18 cellular contexts compared by ENCODE assay signal in genomic region chr17:16437083-16437482, GRCh38. TPM values are rescaled to one million over a fixed set of nuclear protein-coding genes. Genes with fewer than 3 reads are reported as not detected.
DNase-seq lines count a peak whose midpoint lies in the region; ATAC-seq, FAIRE-seq and TF ChIP-seq lines count a peak whose summit lies in the region.
"Had no signal": no experiment of that assay in that cellular context is flagged by ENCODE, and none has a peak within 500 bp of the region (broad histone marks: within the 10 kb centered on the region; RNA-seq: fewer than 3 reads in every experiment).

No MANE protein-coding gene starts in this region.

- intact Hi-C loops in HepG2 (cut with micrococcal nuclease; ENCODE audit: unreplicated experiment), result no loop called here
- intact Hi-C loops in right lobe of liver (cut with DNase I), result no loop called here
- intact Hi-C loops in left ventricle myocardium superior (cut with micrococcal nuclease), result no loop called here

- H3K4me1 ChIP-seq in HepG2 (ENCODE audit: insufficient read depth, low read length), result peaks cover 61% of the 10 kb centered on the region
- peaks cover 0 to 26% (median 9%) of the 10 kb centered on the region in 4 donors for H3K4me1 ChIP-seq in right lobe of liver
- peaks cover 6% of the 10 kb centered on the region for H3K4me1 ChIP-seq in endodermal cell (ENCODE audit: control insufficient read depth, insufficient read depth, low read length)

- peaks cover 9 to 26% of the 10 kb centered on the region in 2 experiments; a peak in 4 of 5 replicates for H3K36me3 ChIP-seq in HepG2 (replicated peaks in 1 of 2; ENCODE audit: control insufficient read depth in 1 of 2, insufficient read depth in 2 of 2, low read length in 2 of 2)
- H3K36me3 ChIP-seq in right lobe of liver, result peaks cover 0 to 19% (median 7%) of the 10 kb centered on the region in 4 donors
- H3K36me3 ChIP-seq in endodermal cell (ENCODE audit: control insufficient read depth, insufficient read depth, low read length), result peaks cover 30% of the 10 kb centered on the region

- no peak for TF ChIP-seq RAD21 in HepG2 (CRISPR knock-in tag; IDR thresholded peaks at IDR 0.05)

- no peaks in the 10 kb centered on the region; a peak in 1 of 5 replicates for H3K27me3 ChIP-seq in HepG2 (ENCODE audit: control insufficient read depth in 1 of 2, insufficient read depth in 2 of 2, low read length in 2 of 2)
- no peaks in the 10 kb centered on the region for H3K27me3 ChIP-seq in right lobe of liver
- no peaks in the 10 kb centered on the region for H3K27me3 ChIP-seq in endodermal cell (ENCODE audit: control insufficient read depth, insufficient read depth, low read length, poor library complexity, severe bottlenecking)
- H3K27me3 ChIP-seq: esophagus squamous epithelium had no signal

- no peak overlapping the region for H2AFZ ChIP-seq in HepG2 (ENCODE audit: low read length)

- 20% methylated on average over 2 of the region's 2 CpGs for WGBS in HepG2 (ENCODE audit: low lambda C conversion rate)
- 33% methylated on average over 1 of the region's 2 CpGs for WGBS in right lobe of liver (ENCODE audit: insufficient coverage, low coverage, low lambda C conversion rate, missing lambda C conversion rate)
- 60 to 87% methylated on average over 1 to 2 of the region's 2 CpGs for WGBS in endodermal cell (ENCODE audit: insufficient coverage in 1 of 2, insufficient read length in 1 of 2), 2 experiments

- H3K4me1 Mint-ChIP-seq in WTC11 (peaks cover 54% of the 10 kb centered on the region), endodermal cell (peaks cover 45% of the 10 kb centered on the region), type B pancreatic cell (ENCODE audit: unreplicated experiment) (peaks cover 28% of the 10 kb centered on the region)

- H3K9ac ChIP-seq in HepG2 (ENCODE audit: insufficient read depth, low read depth, low read length) (peak overlapping the region; percentile 52), endodermal cell (ENCODE audit: extremely low read depth, low read length, poor library complexity, severe bottlenecking) (no peak overlapping the region)

- DNase-seq in HepG2 (ENCODE audit: low spot score) (no peak), right lobe of liver (no peak), WTC11 (ENCODE audit: low spot score) (no peak), endodermal cell (peak; percentile 66), type B pancreatic cell (ENCODE audit: extremely low spot score, unreplicated experiment) (no peak), coronary artery (ENCODE audit: low spot score) (no peak), left ventricle myocardium superior (no peak)
- DNase-seq: esophagus squamous epithelium, NCI-H187, NCI-H446, retina, SHP77, T-helper 2 cell had no signal

- POLR2A ChIA-PET in HepG2 (lab: Yijun Ruan, JAX) (interaction anchor here (0.8 to 2.8 kb wide), 8 partner anchors 8 to 151 kb away, joined by 3 to 25 read pairs (median 6); partner anchors contain the start of gene UBB), WTC11 (lab: Charles Lee) (no interaction called here)

- H3K27ac ChIP-seq in HepG2 (ENCODE audit: extremely low read length, insufficient read depth, low read length) (peak overlapping the region; percentile 42), right lobe of liver (no peak overlapping the region), endodermal cell (ENCODE audit: low read depth, low read length) (no peak overlapping the region), coronary artery (no peak overlapping the region)
- H3K27ac ChIP-seq: esophagus squamous epithelium had no signal

- BruUV-seq in HepG2 (replicated peaks; lab: Mats Ljungman, UMichigan), result no TSS peak

- CTCF ChIA-PET in HepG2 (lab: Yijun Ruan, JAX; ENCODE audit: low intra/inter-chr PET ratio, low total read pairs), result no interaction called here
- CTCF ChIA-PET in WTC11 (lab: Charles Lee), result interaction anchor here (0.6 to 4.1 kb wide), 4 partner anchors 9 to 84 kb away, joined by 3 to 49 read pairs (median 4); no protein-coding TSS in a partner anchor

- H3K27me3 Mint-ChIP-seq in WTC11 (ENCODE audit: low read depth) (no peaks in the 10 kb centered on the region; the same call in 1 of the 2 replicates), endodermal cell (ENCODE audit: insufficient read depth) (no peaks in the 10 kb centered on the region), type B pancreatic cell (no peaks in the 10 kb centered on the region)

- TF ChIP-seq POLR2A in HepG2 (IDR thresholded peaks at IDR 0.05; ENCODE audit: insufficient read depth in 1 of 2, low read depth in 2 of 2, low read length in 2 of 2), result no peak
- no peak for TF ChIP-seq POLR2A in right lobe of liver (IDR thresholded peaks at IDR 0.05)

- H3K4me2 ChIP-seq in HepG2 (ENCODE audit: low read depth, low read length), result peak overlapping the region; percentile 78

- H3K4me3 Mint-ChIP-seq in WTC11 (no peak overlapping the region), endodermal cell (peak overlapping the region; percentile 13), type B pancreatic cell (peak overlapping the region; percentile 51)

- in situ Hi-C loops in HepG2 (cut with HindIII; ENCODE audit: extremely low pct_ligation_motif_present, low pct_unique_long_range_greater_than_20kb), result no loop called here

- H3K4me3 ChIP-seq in HepG2 (replicated peaks in 1 of 3; ENCODE audit: insufficient read depth in 1 of 3, low read depth in 2 of 3, low read length in 3 of 3) (peak overlapping the region in 1 of 3 experiments; percentile 59; a peak in 3 of 6 replicates), right lobe of liver (no peak overlapping the region), endodermal cell (ENCODE audit: low read length) (no peak overlapping the region), coronary artery (no peak overlapping the region)
- H3K4me3 ChIP-seq: esophagus squamous epithelium, lung had no signal

- H4K20me1 ChIP-seq in HepG2 (ENCODE audit: insufficient read depth, low read length), result peaks cover 26% of the 10 kb centered on the region

- no peak for TF ChIP-seq EP300 in HepG2 (IDR thresholded peaks at IDR 0.05; ENCODE audit: low read depth in 2 of 2, low read length in 2 of 2)
- no peak for TF ChIP-seq EP300 in HepG2 (CRISPR knock-in tag; IDR thresholded peaks at IDR 0.05; ENCODE audit: borderline replicate concordance)

- H3K36me3 Mint-ChIP-seq in WTC11 (peaks cover 32% of the 10 kb centered on the region), endodermal cell (ENCODE audit: low read depth) (peaks cover 30% of the 10 kb centered on the region), type B pancreatic cell (peaks cover 26% of the 10 kb centered on the region)

- H3K27ac Mint-ChIP-seq in WTC11, result 0 out of 2 replicates have a peak overlapping the region, but pooled peaks have one; percentile 45
- peak overlapping the region; percentile 93 for H3K27ac Mint-ChIP-seq in endodermal cell
- H3K27ac Mint-ChIP-seq in type B pancreatic cell, result peak overlapping the region; percentile 74

- H3K79me2 ChIP-seq in HepG2 (ENCODE audit: insufficient read depth, low read length), result peaks cover 33% of the 10 kb centered on the region

- H3K9me3 Mint-ChIP-seq in WTC11, result no peaks in the 10 kb centered on the region
- H3K9me3 Mint-ChIP-seq in endodermal cell, result no peaks in the 10 kb centered on the region
- H3K9me3 Mint-ChIP-seq in type B pancreatic cell, result no peaks in the 10 kb centered on the region

- no peak for ATAC-seq in HepG2
- no peak for ATAC-seq in right lobe of liver
- ATAC-seq in WTC11, result no peak
- no peak for ATAC-seq in left ventricle myocardium superior
- ATAC-seq in HG02970 (IDR thresholded peaks at IDR 0.05; ENCODE audit: low FRiP score, unreplicated experiment), result no peak
- ATAC-seq: activated CD4-positive, CD25-positive, alpha-beta regulatory T cell treated with anti-CD3 and anti-CD28 coated beads, Interleukin-2, amount 50 U/mL, for 24 hours had no signal

- H3K9me3 ChIP-seq in HepG2 (ENCODE audit: low read length) (no peaks in the 10 kb centered on the region), right lobe of liver (no peaks in the 10 kb centered on the region), endodermal cell (ENCODE audit: control insufficient read depth, low read length) (no peaks in the 10 kb centered on the region)
- H3K9me3 ChIP-seq: esophagus squamous epithelium had no signal

- TF ChIP-seq CTCF in HepG2 (CRISPR knock-in tag; IDR thresholded peaks at IDR 0.05), result no peak
- TF ChIP-seq CTCF in right lobe of liver (IDR thresholded peaks at IDR 0.05), result no peak
- TF ChIP-seq CTCF in WTC11 (IDR thresholded peaks at IDR 0.05), result no peak
- TF ChIP-seq CTCF in endodermal cell (conservative IDR thresholded peaks at IDR 0.05), result peak; percentile 24
- no peak for TF ChIP-seq CTCF in type B pancreatic cell (conservative IDR thresholded peaks at IDR 0.05)
- no peak for TF ChIP-seq CTCF in coronary artery (IDR thresholded peaks at IDR 0.05)

- peak; percentile 30 for FAIRE-seq in HepG2 (lab: Jason Lieb, UNC)

RNA-seq across cellular contexts. Expression of gene TRPV2, which starts 21.7 kb away (rescaled TPM):
- total RNA-seq in HepG2 (2016; rRNA removed; fragmentation: Illumina TruSeq; extraction: Trizol) (7.3 and 13.6 TPM in 2 replicates), right lobe of liver (1 to 10 TPM; 3.3 to 8.2 (median 4.8) TPM), WTC11 (2021) (3.5 to 4.9 TPM (median 4.3 TPM) in 3 replicates), endodermal cell (1 to 10 TPM in 1 of 2 donors, under 1 TPM in 1; 0.51 to 1.1 TPM), type B pancreatic cell (ENCODE audit: low replicate concordance) (0.52 and 1.7 TPM in 2 replicates), left ventricle myocardium superior (8.1 TPM)
- total RNA-seq in HepG2 (2016; cell fraction: cytosol; rRNA removed; fragmentation: Illumina TruSeq; extraction: Trizol; ENCODE audit: low read depth), result 3.5 and 3.8 TPM in 2 replicates
- total RNA-seq in HepG2 (2016; cell fraction: insoluble cytoplasmic fraction; rRNA removed; fragmentation: Illumina TruSeq; extraction: Trizol), result 6.3 and 14.4 TPM in 2 replicates
- total RNA-seq in HepG2 (2016; cell fraction: membrane; rRNA removed; fragmentation: Illumina TruSeq; extraction: Trizol), result 3.2 and 4.6 TPM in 2 replicates
- total RNA-seq in HepG2 (2016; cell fraction: nucleus; rRNA removed; fragmentation: Illumina TruSeq; extraction: Trizol), result 9.6 and 14.3 TPM in 2 replicates
- polyA plus RNA-seq in HepG2 (2011; rRNA removed), result 21.3 and 37.6 TPM in 2 replicates
- 20.1 and 21.2 TPM in 2 replicates for polyA plus RNA-seq in HepG2 (2011; cell fraction: cytosol; rRNA removed)
- polyA plus RNA-seq in HepG2 (2011; cell fraction: nucleus; rRNA removed), result 40.8 and 61.1 TPM in 2 replicates
- polyA plus RNA-seq in HepG2 (2012), result 26.6 and 37.4 TPM in 2 replicates
- polyA plus RNA-seq in HepG2 (2016; cell fraction: cytosol; fragmentation: Illumina TruSeq; extraction: Trizol; ENCODE audit: low read depth), result 2.0 and 2.3 TPM in 2 replicates
- polyA plus RNA-seq in HepG2 (2016; cell fraction: insoluble cytoplasmic fraction; fragmentation: Illumina TruSeq; extraction: Trizol; ENCODE audit: low read depth), result 3.6 and 5.9 TPM in 2 replicates
- polyA plus RNA-seq in HepG2 (2016; cell fraction: membrane; fragmentation: Illumina TruSeq; extraction: Trizol; ENCODE audit: low read depth), result 2.2 and 2.8 TPM in 2 replicates
- polyA plus RNA-seq in HepG2 (2016; cell fraction: nucleus; fragmentation: Illumina TruSeq; extraction: Trizol; ENCODE audit: insufficient read depth, low read depth), result 14.9 and 19.2 TPM in 2 replicates
- polyA minus RNA-seq in HepG2 (2011; rRNA and poly(A)+ RNA removed; ENCODE audit: low replicate concordance), result 1.4 and 45.5 TPM in 2 replicates
- 24.7 and 31.6 TPM in 2 replicates for polyA minus RNA-seq in HepG2 (2011; cell fraction: cytosol; rRNA and poly(A)+ RNA removed)
- polyA minus RNA-seq in HepG2 (2011; cell fraction: nucleus; rRNA and poly(A)+ RNA removed), result 11.8 and 18.9 TPM in 2 replicates
- polyA plus RNA-seq in endodermal cell (2013, experiment 1 of 2), result 1.4 TPM
- 2.1 TPM for polyA plus RNA-seq in endodermal cell (2013, experiment 2 of 2)
- total RNA-seq: MCF 10A had no signal
- polyA plus RNA-seq: neural cell had no signal

RNA-seq across cellular contexts. Expression of gene LRRC75A, which starts 54.9 kb away (rescaled TPM):
- total RNA-seq in HepG2 (2016; rRNA removed; fragmentation: Illumina TruSeq; extraction: Trizol) (0.06 TPM in 1 of 2 replicates, not detected in the other), right lobe of liver (under 1 TPM; 0.12 to 0.62 (median 0.22) TPM), WTC11 (2021) (13.7 to 22.9 TPM (median 14.7 TPM) in 3 replicates), endodermal cell (1 to 10 TPM; 3.2 to 5.0 TPM), type B pancreatic cell (ENCODE audit: low replicate concordance) (2.9 and 4.5 TPM in 2 replicates), left ventricle myocardium superior (0.47 TPM)
- not detected in 2 replicates for total RNA-seq in HepG2 (2016; cell fraction: cytosol; rRNA removed; fragmentation: Illumina TruSeq; extraction: Trizol; ENCODE audit: low read depth)
- 0.10 TPM in 1 of 2 replicates, not detected in the other for total RNA-seq in HepG2 (2016; cell fraction: insoluble cytoplasmic fraction; rRNA removed; fragmentation: Illumina TruSeq; extraction: Trizol)
- total RNA-seq in HepG2 (2016; cell fraction: membrane; rRNA removed; fragmentation: Illumina TruSeq; extraction: Trizol), result 0.15 and 0.21 TPM in 2 replicates
- total RNA-seq in HepG2 (2016; cell fraction: nucleus; rRNA removed; fragmentation: Illumina TruSeq; extraction: Trizol), result not detected in 2 replicates
- polyA plus RNA-seq in HepG2 (2011; rRNA removed), result 0.03 and 0.18 TPM in 2 replicates
- 0.04 and 0.06 TPM in 2 replicates for polyA plus RNA-seq in HepG2 (2011; cell fraction: cytosol; rRNA removed)
- 0.10 and 0.12 TPM in 2 replicates for polyA plus RNA-seq in HepG2 (2011; cell fraction: nucleus; rRNA removed)
- polyA plus RNA-seq in HepG2 (2012), result 0.64 and 0.87 TPM in 2 replicates
- not detected in 2 replicates for polyA plus RNA-seq in HepG2 (2016; cell fraction: cytosol; fragmentation: Illumina TruSeq; extraction: Trizol; ENCODE audit: low read depth)
- polyA plus RNA-seq in HepG2 (2016; cell fraction: insoluble cytoplasmic fraction; fragmentation: Illumina TruSeq; extraction: Trizol; ENCODE audit: low read depth), result not detected in 2 replicates
- 0.08 TPM in 1 of 2 replicates, not detected in the other for polyA plus RNA-seq in HepG2 (2016; cell fraction: membrane; fragmentation: Illumina TruSeq; extraction: Trizol; ENCODE audit: low read depth)
- polyA plus RNA-seq in HepG2 (2016; cell fraction: nucleus; fragmentation: Illumina TruSeq; extraction: Trizol; ENCODE audit: insufficient read depth, low read depth), result not detected in 2 replicates
- polyA minus RNA-seq in HepG2 (2011; rRNA and poly(A)+ RNA removed; ENCODE audit: low replicate concordance), result 1.6 TPM in 1 of 2 replicates, not detected in the other
- polyA minus RNA-seq in HepG2 (2011; cell fraction: cytosol; rRNA and poly(A)+ RNA removed), result not detected in 2 replicates
- polyA minus RNA-seq in HepG2 (2011; cell fraction: nucleus; rRNA and poly(A)+ RNA removed), result 0.25 TPM in 1 of 2 replicates, not detected in the other
- polyA plus RNA-seq in endodermal cell (2013, experiment 1 of 2), result 6.6 TPM
- 5.7 TPM for polyA plus RNA-seq in endodermal cell (2013, experiment 2 of 2)

RNA-seq across cellular contexts. Expression of gene UBB, which starts 56.2 kb away (rescaled TPM):
- total RNA-seq in HepG2 (2016; rRNA removed; fragmentation: Illumina TruSeq; extraction: Trizol) (2,066 and 2,598 TPM in 2 replicates), right lobe of liver (1,000 to 10,000 TPM; 1,045 to 2,319 (median 1,420) TPM), WTC11 (2021) (1,216 to 1,403 TPM (median 1,352 TPM) in 3 replicates), endodermal cell (1,000 to 10,000 TPM; 1,658 to 1,721 TPM), type B pancreatic cell (ENCODE audit: low replicate concordance) (1,306 and 1,802 TPM in 2 replicates), left ventricle myocardium superior (1,672 TPM)
- 1,884 and 2,042 TPM in 2 replicates for total RNA-seq in HepG2 (2016; cell fraction: cytosol; rRNA removed; fragmentation: Illumina TruSeq; extraction: Trizol; ENCODE audit: low read depth)
- 2,199 and 2,677 TPM in 2 replicates for total RNA-seq in HepG2 (2016; cell fraction: insoluble cytoplasmic fraction; rRNA removed; fragmentation: Illumina TruSeq; extraction: Trizol)
- 1,573 and 1,587 TPM in 2 replicates for total RNA-seq in HepG2 (2016; cell fraction: membrane; rRNA removed; fragmentation: Illumina TruSeq; extraction: Trizol)
- 582 and 612 TPM in 2 replicates for total RNA-seq in HepG2 (2016; cell fraction: nucleus; rRNA removed; fragmentation: Illumina TruSeq; extraction: Trizol)
- 1,130 and 1,263 TPM in 2 replicates for polyA plus RNA-seq in HepG2 (2011; rRNA removed)
- 1,588 and 1,623 TPM in 2 replicates for polyA plus RNA-seq in HepG2 (2011; cell fraction: cytosol; rRNA removed)
- polyA plus RNA-seq in HepG2 (2011; cell fraction: nucleus; rRNA removed), result 397 and 543 TPM in 2 replicates
- polyA plus RNA-seq in HepG2 (2012), result 1,977 and 2,062 TPM in 2 replicates
- 1,937 and 2,024 TPM in 2 replicates for polyA plus RNA-seq in HepG2 (2016; cell fraction: cytosol; fragmentation: Illumina TruSeq; extraction: Trizol; ENCODE audit: low read depth)
- polyA plus RNA-seq in HepG2 (2016; cell fraction: insoluble cytoplasmic fraction; fragmentation: Illumina TruSeq; extraction: Trizol; ENCODE audit: low read depth), result 1,705 and 1,710 TPM in 2 replicates
- 1,088 and 1,107 TPM in 2 replicates for polyA plus RNA-seq in HepG2 (2016; cell fraction: membrane; fragmentation: Illumina TruSeq; extraction: Trizol; ENCODE audit: low read depth)
- 679 and 692 TPM in 2 replicates for polyA plus RNA-seq in HepG2 (2016; cell fraction: nucleus; fragmentation: Illumina TruSeq; extraction: Trizol; ENCODE audit: insufficient read depth, low read depth)
- 1,440 and 2,606 TPM in 2 replicates for polyA minus RNA-seq in HepG2 (2011; rRNA and poly(A)+ RNA removed; ENCODE audit: low replicate concordance)
- polyA minus RNA-seq in HepG2 (2011; cell fraction: cytosol; rRNA and poly(A)+ RNA removed), result 681 and 793 TPM in 2 replicates
- polyA minus RNA-seq in HepG2 (2011; cell fraction: nucleus; rRNA and poly(A)+ RNA removed), result 194 and 303 TPM in 2 replicates
- 2,166 TPM for polyA plus RNA-seq in endodermal cell (2013, experiment 1 of 2)
- 2,122 TPM for polyA plus RNA-seq in endodermal cell (2013, experiment 2 of 2)
